ENCODE assay signal across 20 cellular contexts in genomic region chr18:9691235-9691634, GRCh38.
"Had no signal": no experiment of that assay in that cellular context is flagged by ENCODE, and none has a peak within 500 bp of the region (broad histone marks: within the 10 kb centered on the region; RNA-seq: fewer than 3 reads in every experiment).

No MANE protein-coding gene starts in this region.

- DNase-seq: activated B cell treated with CpG ODN at 0.5 μM for 24 hours; activated CD4-positive, alpha-beta memory T cell treated with anti-CD3 and anti-CD28 coated beads, Interleukin-2, amount 10 ng/mL, durations not matched to agents 7 days and 5 days; activated CD4-positive, alpha-beta T cell treated with anti-CD3 and anti-CD28 coated beads, Interleukin-2, amount 10 ng/mL, durations not matched to agents 24 days and 14 days; activated effector memory CD4-positive, alpha-beta T cell treated with Interleukin-2 at 50 U/mL for 16 hours; activated naive CD4-positive, alpha-beta T cell treated with anti-CD3 and anti-CD28 coated beads for 36 hours; activated T-cell treated with anti-CD3 and anti-CD28 coated beads, Interleukin-2, amount 50 U/mL, for 72 hours; amygdala; cerebellar nuclear complex; glutamatergic neuron; left ventricle myocardium superior; mammary epithelial cell; midbrain; natural killer cell; stimulated activated CD4-positive, alpha-beta T cell treated with anti-CD3 and anti-CD28 coated beads, Interleukin-4, amount 100 ng/mL, for 1 hour; stimulated activated naive CD8-positive, alpha-beta T cell treated with anti-CD3 and anti-CD28 coated beads, Interleukin-15, Interleukin-2, amounts not matched to agents 100 U/mL and 50 U/mL, for 24 hours; T1000; upper lobe of left lung had no signal

- ATAC-seq: activated T-cell treated with anti-CD3 and anti-CD28 coated beads, Interleukin-2, amount 50 U/mL, for 72 hours; left ventricle myocardium superior; natural killer cell; stimulated activated naive CD8-positive, alpha-beta T cell treated with anti-CD3 and anti-CD28 coated beads, Interleukin-15, Interleukin-2, amounts not matched to agents 100 U/mL and 50 U/mL, for 24 hours had no signal

- H3K4me3 ChIP-seq: coronary artery, esophagus muscularis mucosa, hepatocyte, upper lobe of left lung had no signal

- H3K79me2 ChIP-seq: hepatocyte had no signal

- H3K27ac ChIP-seq: coronary artery, esophagus muscularis mucosa, hepatocyte, upper lobe of left lung had no signal

- H3K36me3 ChIP-seq: esophagus muscularis mucosa, upper lobe of left lung had no signal

- H3K27me3 ChIP-seq: esophagus muscularis mucosa, hepatocyte, upper lobe of left lung had no signal

- H2AFZ ChIP-seq: hepatocyte had no signal

- H3K9me3 ChIP-seq: esophagus muscularis mucosa, upper lobe of left lung had no signal

- H3K4me1 ChIP-seq: esophagus muscularis mucosa had no signal

- H3K4me2 ChIP-seq: hepatocyte had no signal
